8 cellular contexts compared by ENCODE assay signal in genomic region chrX:120755066-120755846, GRCh38.
A peak's percentile ranks its signal among the peaks of the same experiment; 100 is the strongest.
DNase-seq lines count a peak whose midpoint lies in the region; ATAC-seq and TF ChIP-seq lines count a peak whose summit lies in the region.

No MANE protein-coding gene starts in this region.

- no peaks in the 10 kb centered on the region for H3K9me3 Mint-ChIP-seq in stimulated activated naive CD8-positive, alpha-beta T cell treated with anti-CD3 and anti-CD28 coated beads, Interleukin-15, Interleukin-2, amounts not matched to agents 100 ng/mL and 50 ng/mL, for 24 hours
- H3K9me3 Mint-ChIP-seq in WTC11 (no peaks in the 10 kb centered on the region), osteocyte (ENCODE audit: unreplicated experiment) (no peaks in the 10 kb centered on the region)

- peak overlapping the region; percentile 72; the same call in 1 of the 2 replicates for H2AFZ ChIP-seq in OCI-LY7 (ENCODE audit: low read length)

- H3K27ac ChIP-seq in OCI-LY7 (ENCODE audit: low read depth, low read length, poor library complexity, severe bottlenecking) = peak overlapping the region; percentile 96

- no peak for DNase-seq in stimulated activated naive CD8-positive, alpha-beta T cell treated with anti-CD3 and anti-CD28 coated beads, Interleukin-15, Interleukin-2, amounts not matched to agents 100 U/mL and 50 U/mL, for 24 hours
- DNase-seq in OCI-LY7 (ENCODE audit: low spot score) = peak; percentile 84
- no peak for DNase-seq in EL
- DNase-seq in NCI-H226 = no peak
- no peak for DNase-seq in WTC11 (ENCODE audit: low spot score)
- DNase-seq in osteocyte (ENCODE audit: extremely low spot score, unreplicated experiment) = no peak

- H3K4me1 ChIP-seq in OCI-LY7 (ENCODE audit: insufficient read depth, low read length, poor library complexity, severe bottlenecking) = peaks cover 86% of the 10 kb centered on the region

- no peaks in the 10 kb centered on the region for H3K9me2 ChIP-seq in OCI-LY7 (ENCODE audit: insufficient read depth, low read length)

- TF ChIP-seq CTCF in OCI-LY7 (conservative IDR thresholded peaks at IDR 0.05; ENCODE audit: low read length) (no peak), WTC11 (IDR thresholded peaks at IDR 0.05) (no peak), osteocyte (IDR thresholded peaks at IDR 0.05) (no peak)

- H3K36me3 Mint-ChIP-seq in stimulated activated naive CD8-positive, alpha-beta T cell treated with anti-CD3 and anti-CD28 coated beads, Interleukin-15, Interleukin-2, amounts not matched to agents 100 ng/mL and 50 ng/mL, for 24 hours (ENCODE audit: low read depth) = no peaks in the 10 kb centered on the region
- no peaks in the 10 kb centered on the region for H3K36me3 Mint-ChIP-seq in WTC11
- no peaks in the 10 kb centered on the region for H3K36me3 Mint-ChIP-seq in osteocyte (ENCODE audit: unreplicated experiment)

- peak overlapping the region; percentile 76 for H3K27ac Mint-ChIP-seq in stimulated activated naive CD8-positive, alpha-beta T cell treated with anti-CD3 and anti-CD28 coated beads, Interleukin-15, Interleukin-2, amounts not matched to agents 100 ng/mL and 50 ng/mL, for 24 hours
- H3K27ac Mint-ChIP-seq in WTC11 (no peak overlapping the region), osteocyte (ENCODE audit: unreplicated experiment) (no peak overlapping the region)

- H3K79me2 ChIP-seq in OCI-LY7 (ENCODE audit: insufficient read depth, low read depth, low read length) = peaks cover 24% of the 10 kb centered on the region

- peak overlapping the region; percentile 80 for H3K4me2 ChIP-seq in OCI-LY7 (ENCODE audit: low read length)

- H3K4me3 Mint-ChIP-seq in stimulated activated naive CD8-positive, alpha-beta T cell treated with anti-CD3 and anti-CD28 coated beads, Interleukin-15, Interleukin-2, amounts not matched to agents 100 ng/mL and 50 ng/mL, for 24 hours = no peak overlapping the region
- H3K4me3 Mint-ChIP-seq in WTC11 = no peak overlapping the region
- no peak overlapping the region for H3K4me3 Mint-ChIP-seq in osteocyte (ENCODE audit: unreplicated experiment)

- intact Hi-C loops in OCI-LY7 (cut with micrococcal nuclease; ENCODE audit: unreplicated experiment) = loop anchor here (2.0 to 10.0 kb wide), 2 partner anchors 194 to 500 kb away; partner anchors contain the start of genes CUL4B and ZBTB33

- POLR2A ChIA-PET in OCI-LY7 (lab: Charles Lee) = interaction anchor here (0.6 to 1.3 kb wide), 2 partner anchors 14 to 18 kb away, joined by 3 read pairs; no protein-coding TSS in a partner anchor
- POLR2A ChIA-PET in WTC11 (lab: Charles Lee) = no interaction called here

- H3K36me3 ChIP-seq in OCI-LY7 (ENCODE audit: insufficient read depth, low read length) = peaks cover 7% of the 10 kb centered on the region

- no peaks in the 10 kb centered on the region for H3K27me3 Mint-ChIP-seq in stimulated activated naive CD8-positive, alpha-beta T cell treated with anti-CD3 and anti-CD28 coated beads, Interleukin-15, Interleukin-2, amounts not matched to agents 100 ng/mL and 50 ng/mL, for 24 hours
- H3K27me3 Mint-ChIP-seq in WTC11 (ENCODE audit: low read depth) (peaks cover 4% of the 10 kb centered on the region; the same call in 1 of the 2 replicates), osteocyte (ENCODE audit: unreplicated experiment) (no peaks in the 10 kb centered on the region)

- peak overlapping the region; percentile 71 for H3K4me3 ChIP-seq in OCI-LY7 (ENCODE audit: low read depth, low read length, poor library complexity, severe bottlenecking)

- H4K20me1 ChIP-seq in OCI-LY7 (ENCODE audit: insufficient read depth, low read length) = no peaks in the 10 kb centered on the region

- CTCF ChIA-PET in OCI-LY7 (lab: Charles Lee; ENCODE audit: unreplicated experiment) (no interaction called here), WTC11 (lab: Charles Lee) (no interaction called here)

- ATAC-seq in stimulated activated naive CD8-positive, alpha-beta T cell treated with anti-CD3 and anti-CD28 coated beads, Interleukin-15, Interleukin-2, amounts not matched to agents 100 U/mL and 50 U/mL, for 24 hours = no peak
- ATAC-seq in HG03139 (IDR thresholded peaks at IDR 0.05; ENCODE audit: unreplicated experiment) (peak; percentile 67), WTC11 (no peak)

- H3K4me1 Mint-ChIP-seq in stimulated activated naive CD8-positive, alpha-beta T cell treated with anti-CD3 and anti-CD28 coated beads, Interleukin-15, Interleukin-2, amounts not matched to agents 100 ng/mL and 50 ng/mL, for 24 hours (ENCODE audit: low read depth) = peaks cover 60% of the 10 kb centered on the region
- peaks cover 19% of the 10 kb centered on the region for H3K4me1 Mint-ChIP-seq in WTC11
- no peaks in the 10 kb centered on the region for H3K4me1 Mint-ChIP-seq in osteocyte (ENCODE audit: unreplicated experiment)

- no peaks in the 10 kb centered on the region for H3K9me3 ChIP-seq in OCI-LY7 (ENCODE audit: low read length)

- no TSS peak for BruUV-seq in OCI-LY7 (replicated peaks; lab: Mats Ljungman, UMichigan)

TF ChIP-seq in WTC11, 78 proteins besides CTCF, POLR2A, EP300 and RAD21 (continues in another document):
- no peak for TF ChIP-seq NFYB (CRISPR knock-in tag; conservative IDR thresholded peaks at IDR 0.05; ENCODE audit: low read depth)
- no peak for TF ChIP-seq OVOL2 (CRISPR knock-in tag; IDR thresholded peaks at IDR 0.05; ENCODE audit: borderline replicate concordance)
- TF ChIP-seq GABPB1 (CRISPR knock-in tag; IDR thresholded peaks at IDR 0.05) = no peak
- TF ChIP-seq HMGXB4 (CRISPR knock-in tag; IDR thresholded peaks at IDR 0.05) = no peak
- TF ChIP-seq ETV6 (CRISPR knock-in tag; IDR thresholded peaks at IDR 0.05) = no peak
- no peak for TF ChIP-seq GTF2I (CRISPR knock-in tag; conservative IDR thresholded peaks at IDR 0.05)
- TF ChIP-seq ARID4B (CRISPR knock-in tag; IDR thresholded peaks at IDR 0.05; ENCODE audit: borderline replicate concordance) = no peak
- no peak for TF ChIP-seq MLX (CRISPR knock-in tag; IDR thresholded peaks at IDR 0.05)
- TF ChIP-seq NFATC4 (CRISPR knock-in tag; IDR thresholded peaks at IDR 0.05) = no peak
- no peak for TF ChIP-seq ELF4 (CRISPR knock-in tag; IDR thresholded peaks at IDR 0.05; ENCODE audit: low read depth)
